Comparison of ENCODE assay signal across 20 cellular contexts in the genomic region with DNA sequence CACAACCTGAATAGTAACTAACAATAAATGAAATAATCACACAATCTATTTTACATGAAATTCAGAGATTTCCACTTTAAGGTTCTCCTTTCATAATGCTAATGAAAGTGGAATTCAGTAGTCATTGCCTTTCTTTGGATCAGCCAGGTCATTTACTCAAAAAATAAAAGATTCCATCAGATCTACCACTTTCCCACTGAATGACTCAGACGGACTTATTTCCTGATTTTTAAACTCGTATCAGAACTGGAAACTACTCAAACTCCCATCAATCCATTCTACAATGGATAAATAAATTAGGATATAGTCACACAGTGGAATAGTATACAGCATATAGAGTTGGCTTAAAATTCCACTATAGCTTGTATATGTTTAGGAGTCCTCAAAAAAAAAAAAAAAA.
"Had no signal": no experiment of that assay in that cellular context is flagged by ENCODE, and none has a peak within 500 bp of the region (broad histone marks: within the 10 kb centered on the region; RNA-seq: fewer than 3 reads in every experiment).

No MANE protein-coding gene starts in this region.

- H3K9me3 ChIP-seq: adrenal gland, esophagus squamous epithelium, heart left ventricle, left lung, right lobe of liver, spleen, transverse colon had no signal

- H3K27me3 ChIP-seq: adrenal gland, brain microvascular endothelial cell, esophagus squamous epithelium, heart left ventricle, left lung, right lobe of liver, spleen, transverse colon had no signal

- H3K9me3 Mint-ChIP-seq: memory B cell; stimulated activated memory B cell treated with anti-CD40 and anti-IgM and Interleukin-4, amounts not matched to agents 10 μg/mL and 1 μg/mL and 100 μg/mL, for 72 hours; T-helper 2 cell treated with Interferon-gamma antibody and Interleukin-4, amounts not matched to agents 5 μg/mL and 100 μg/mL, for 36 hours had no signal

- H3K36me3 Mint-ChIP-seq: natural killer cell treated with Interleukin-12 subunit alpha and Interleukin-12 subunit beta and Interleukin-15 and Interleukin-18, amount 100 ng/mL, for 72 hours had no signal

- H3K27ac Mint-ChIP-seq: stimulated activated memory B cell treated with anti-CD40 and anti-IgM and Interleukin-4, amounts not matched to agents 10 μg/mL and 1 μg/mL and 100 μg/mL, for 72 hours; T-helper 2 cell treated with Interferon-gamma antibody and Interleukin-4, amounts not matched to agents 5 μg/mL and 100 μg/mL, for 36 hours had no signal

- H3K4me3 ChIP-seq: adrenal gland, esophagus squamous epithelium, heart left ventricle, left lung, right lobe of liver, spleen, transverse colon had no signal

- H3K27ac ChIP-seq: adrenal gland, brain microvascular endothelial cell, esophagus squamous epithelium, heart left ventricle, left lung, right lobe of liver, spleen, transverse colon had no signal

- ATAC-seq: activated CD4-positive, CD25-positive, alpha-beta regulatory T cell treated with anti-CD3 and anti-CD28 coated beads, Interleukin-2, amount 50 U/mL, for 24 hours; heart left ventricle; left lung; natural killer cell treated with Interleukin-12 subunit alpha and Interleukin-12 subunit beta and Interleukin-15 and Interleukin-18, amount 100 ng/mL, for 72 hours; right lobe of liver; stimulated activated memory B cell treated with anti-CD40 and anti-IgM and Interleukin-4, amounts not matched to agents 10 μg/mL and 1 μg/mL and 100 μg/mL, for 72 hours had no signal

- FAIRE-seq: frontal cortex had no signal

- H3K27me3 Mint-ChIP-seq: memory B cell; natural killer cell treated with Interleukin-12 subunit alpha and Interleukin-12 subunit beta and Interleukin-15 and Interleukin-18, amount 100 ng/mL, for 72 hours; stimulated activated memory B cell treated with anti-CD40 and anti-IgM and Interleukin-4, amounts not matched to agents 10 μg/mL and 1 μg/mL and 100 μg/mL, for 72 hours had no signal

- H3K4me3 Mint-ChIP-seq: memory B cell; natural killer cell treated with Interleukin-12 subunit alpha and Interleukin-12 subunit beta and Interleukin-15 and Interleukin-18, amount 100 ng/mL, for 72 hours; stimulated activated memory B cell treated with anti-CD40 and anti-IgM and Interleukin-4, amounts not matched to agents 10 μg/mL and 1 μg/mL and 100 μg/mL, for 72 hours; T-helper 2 cell treated with Interferon-gamma antibody and Interleukin-4, amounts not matched to agents 5 μg/mL and 100 μg/mL, for 36 hours had no signal

- H3K36me3 ChIP-seq: adrenal gland, brain microvascular endothelial cell, heart left ventricle, left lung, right lobe of liver, spleen, transverse colon had no signal

- DNase-seq: activated naive CD4-positive, alpha-beta T cell treated with anti-CD3 and anti-CD28 coated beads, Interleukin-2, amount 50 U/mL, for 16 hours; activated T-cell treated with anti-CD3 and anti-CD28 coated beads, Interleukin-2, amount 50 U/mL, for 1 hour; adrenal gland; brain microvascular endothelial cell; cerebellar nuclear complex; esophagus squamous epithelium; heart left ventricle; islet precursor cell; left lung; nucleus accumbens; right lobe of liver; spleen; stimulated activated CD4-positive, alpha-beta T cell treated with anti-CD3 and anti-CD28 coated beads, Interleukin-1b, Interleukin-23, amount 100 ng/mL, for 48 hours; transverse colon had no signal
